1 cellular context compared by ENCODE assay signal in the genomic region with DNA sequence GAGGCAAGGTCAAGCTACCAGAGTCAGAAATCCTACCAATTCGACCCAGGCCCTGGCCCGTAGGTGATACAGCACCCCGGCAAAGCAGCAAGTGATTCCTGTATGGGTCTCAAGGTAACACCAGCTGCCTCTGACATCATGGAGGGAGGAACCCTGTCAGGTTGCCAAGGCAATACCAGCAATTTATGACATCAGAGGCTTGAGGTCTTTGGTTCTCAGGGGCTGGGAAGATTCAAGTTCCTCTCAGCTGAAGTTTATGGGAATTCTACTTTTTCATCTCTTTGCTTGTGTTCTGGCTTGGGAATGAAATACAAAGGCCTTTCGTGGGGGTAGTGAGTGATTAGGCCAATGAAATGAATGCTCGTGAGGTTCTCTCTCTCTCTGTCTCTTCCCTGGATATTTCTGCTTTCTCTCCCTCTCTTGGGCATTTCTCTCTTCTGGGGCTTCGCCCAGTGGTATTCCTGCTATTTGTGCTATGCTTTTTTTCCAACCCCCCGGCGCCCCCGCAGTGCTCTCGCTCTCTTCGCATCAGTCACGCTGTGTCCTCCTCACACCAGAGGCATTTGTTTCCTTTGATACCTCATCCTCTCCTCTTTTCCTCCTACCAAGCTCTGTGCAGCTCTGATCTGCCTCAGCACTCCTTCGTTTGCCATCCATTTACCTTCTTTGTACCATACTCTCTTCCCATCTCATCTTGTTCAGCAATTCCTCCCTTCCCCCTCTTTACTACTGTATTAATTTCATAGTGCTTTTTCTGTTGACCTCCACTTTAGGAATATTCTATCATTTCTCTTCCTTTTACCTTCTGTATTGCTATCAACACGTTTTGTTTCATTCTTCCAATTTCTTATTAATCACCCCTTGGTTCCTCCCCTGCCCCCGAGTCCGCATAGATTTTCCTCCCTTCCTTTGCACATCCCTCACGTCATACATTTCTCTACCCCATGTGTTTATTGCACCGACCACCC.
TF ChIP-seq lines count a peak whose summit lies in the region.

No MANE protein-coding gene starts in this region.

TF ChIP-seq in HepG2, 621 proteins besides CTCF, POLR2A, EP300 and RAD21:
- no peak for TF ChIP-seq NFE2 (CRISPR knock-in tag; IDR thresholded peaks at IDR 0.05)
- TF ChIP-seq, protein P1, sequence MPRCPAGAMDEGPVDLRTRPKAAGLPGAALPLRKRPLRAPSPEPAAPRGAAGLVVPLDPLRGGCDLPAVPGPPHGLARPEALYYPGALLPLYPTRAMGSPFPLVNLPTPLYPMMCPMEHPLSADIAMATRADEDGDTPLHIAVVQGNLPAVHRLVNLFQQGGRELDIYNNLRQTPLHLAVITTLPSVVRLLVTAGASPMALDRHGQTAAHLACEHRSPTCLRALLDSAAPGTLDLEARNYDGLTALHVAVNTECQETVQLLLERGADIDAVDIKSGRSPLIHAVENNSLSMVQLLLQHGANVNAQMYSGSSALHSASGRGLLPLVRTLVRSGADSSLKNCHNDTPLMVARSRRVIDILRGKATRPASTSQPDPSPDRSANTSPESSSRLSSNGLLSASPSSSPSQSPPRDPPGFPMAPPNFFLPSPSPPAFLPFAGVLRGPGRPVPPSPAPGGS (CRISPR knock-in tag; IDR thresholded peaks at IDR 0.05), result no peak
- TF ChIP-seq, protein P2, sequence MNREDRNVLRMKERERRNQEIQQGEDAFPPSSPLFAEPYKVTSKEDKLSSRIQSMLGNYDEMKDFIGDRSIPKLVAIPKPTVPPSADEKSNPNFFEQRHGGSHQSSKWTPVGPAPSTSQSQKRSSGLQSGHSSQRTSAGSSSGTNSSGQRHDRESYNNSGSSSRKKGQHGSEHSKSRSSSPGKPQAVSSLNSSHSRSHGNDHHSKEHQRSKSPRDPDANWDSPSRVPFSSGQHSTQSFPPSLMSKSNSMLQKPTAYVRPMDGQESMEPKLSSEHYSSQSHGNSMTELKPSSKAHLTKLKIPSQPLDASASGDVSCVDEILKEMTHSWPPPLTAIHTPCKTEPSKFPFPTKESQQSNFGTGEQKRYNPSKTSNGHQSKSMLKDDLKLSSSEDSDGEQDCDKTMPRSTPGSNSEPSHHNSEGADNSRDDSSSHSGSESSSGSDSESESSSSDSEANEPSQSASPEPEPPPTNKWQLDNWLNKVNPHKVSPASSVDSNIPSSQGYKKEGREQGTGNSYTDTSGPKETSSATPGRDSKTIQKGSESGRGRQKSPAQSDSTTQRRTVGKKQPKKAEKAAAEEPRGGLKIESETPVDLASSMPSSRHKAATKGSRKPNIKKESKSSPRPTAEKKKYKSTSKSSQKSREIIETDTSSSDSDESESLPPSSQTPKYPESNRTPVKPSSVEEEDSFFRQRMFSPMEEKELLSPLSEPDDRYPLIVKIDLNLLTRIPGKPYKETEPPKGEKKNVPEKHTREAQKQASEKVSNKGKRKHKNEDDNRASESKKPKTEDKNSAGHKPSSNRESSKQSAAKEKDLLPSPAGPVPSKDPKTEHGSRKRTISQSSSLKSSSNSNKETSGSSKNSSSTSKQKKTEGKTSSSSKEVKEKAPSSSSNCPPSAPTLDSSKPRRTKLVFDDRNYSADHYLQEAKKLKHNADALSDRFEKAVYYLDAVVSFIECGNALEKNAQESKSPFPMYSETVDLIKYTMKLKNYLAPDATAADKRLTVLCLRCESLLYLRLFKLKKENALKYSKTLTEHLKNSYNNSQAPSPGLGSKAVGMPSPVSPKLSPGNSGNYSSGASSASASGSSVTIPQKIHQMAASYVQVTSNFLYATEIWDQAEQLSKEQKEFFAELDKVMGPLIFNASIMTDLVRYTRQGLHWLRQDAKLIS (CRISPR knock-in tag; IDR thresholded peaks at IDR 0.05), result no peak
- TF ChIP-seq ZBTB21 (CRISPR knock-in tag; IDR thresholded peaks at IDR 0.05), result peak; percentile 92
- TF ChIP-seq NBN (conservative IDR thresholded peaks at IDR 0.05), result 0 out of 2 replicates have a peak, but pooled peaks have one; percentile 85
- TF ChIP-seq HIVEP1 (CRISPR knock-in tag; IDR thresholded peaks at IDR 0.05), result 0 out of 2 replicates have a peak, but pooled peaks have one; percentile 3
- TF ChIP-seq, protein P3, sequence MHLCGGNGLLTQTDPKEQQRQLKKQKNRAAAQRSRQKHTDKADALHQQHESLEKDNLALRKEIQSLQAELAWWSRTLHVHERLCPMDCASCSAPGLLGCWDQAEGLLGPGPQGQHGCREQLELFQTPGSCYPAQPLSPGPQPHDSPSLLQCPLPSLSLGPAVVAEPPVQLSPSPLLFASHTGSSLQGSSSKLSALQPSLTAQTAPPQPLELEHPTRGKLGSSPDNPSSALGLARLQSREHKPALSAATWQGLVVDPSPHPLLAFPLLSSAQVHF (CRISPR knock-in tag; IDR thresholded peaks at IDR 0.05), result peak; percentile 36; the same call in 1 of the 2 replicates
- TF ChIP-seq ZNF282 (IDR thresholded peaks at IDR 0.05; ENCODE audit: partially characterized antibody), result peak; percentile 57
- TF ChIP-seq ZNF558 (CRISPR knock-in tag; IDR thresholded peaks at IDR 0.05; ENCODE audit: borderline replicate concordance), result no peak
- TF ChIP-seq CREB1 (IDR thresholded peaks at IDR 0.05), result peak; percentile 76
- TF ChIP-seq CREB1 (CRISPR knock-in tag; IDR thresholded peaks at IDR 0.05), result no peak
- TF ChIP-seq, protein P4, sequence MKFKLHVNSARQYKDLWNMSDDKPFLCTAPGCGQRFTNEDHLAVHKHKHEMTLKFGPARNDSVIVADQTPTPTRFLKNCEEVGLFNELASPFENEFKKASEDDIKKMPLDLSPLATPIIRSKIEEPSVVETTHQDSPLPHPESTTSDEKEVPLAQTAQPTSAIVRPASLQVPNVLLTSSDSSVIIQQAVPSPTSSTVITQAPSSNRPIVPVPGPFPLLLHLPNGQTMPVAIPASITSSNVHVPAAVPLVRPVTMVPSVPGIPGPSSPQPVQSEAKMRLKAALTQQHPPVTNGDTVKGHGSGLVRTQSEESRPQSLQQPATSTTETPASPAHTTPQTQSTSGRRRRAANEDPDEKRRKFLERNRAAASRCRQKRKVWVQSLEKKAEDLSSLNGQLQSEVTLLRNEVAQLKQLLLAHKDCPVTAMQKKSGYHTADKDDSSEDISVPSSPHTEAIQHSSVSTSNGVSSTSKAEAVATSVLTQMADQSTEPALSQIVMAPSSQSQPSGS (CRISPR knock-in tag; IDR thresholded peaks at IDR 0.05), result no peak
- TF ChIP-seq ZNF496 (CRISPR knock-in tag; IDR thresholded peaks at IDR 0.05; ENCODE audit: insufficient replicate concordance), result no peak
- no peak for TF ChIP-seq ZNF883 (CRISPR knock-in tag; IDR thresholded peaks at IDR 0.05; ENCODE audit: not compliant biosample characterization)
- TF ChIP-seq, protein P5, sequence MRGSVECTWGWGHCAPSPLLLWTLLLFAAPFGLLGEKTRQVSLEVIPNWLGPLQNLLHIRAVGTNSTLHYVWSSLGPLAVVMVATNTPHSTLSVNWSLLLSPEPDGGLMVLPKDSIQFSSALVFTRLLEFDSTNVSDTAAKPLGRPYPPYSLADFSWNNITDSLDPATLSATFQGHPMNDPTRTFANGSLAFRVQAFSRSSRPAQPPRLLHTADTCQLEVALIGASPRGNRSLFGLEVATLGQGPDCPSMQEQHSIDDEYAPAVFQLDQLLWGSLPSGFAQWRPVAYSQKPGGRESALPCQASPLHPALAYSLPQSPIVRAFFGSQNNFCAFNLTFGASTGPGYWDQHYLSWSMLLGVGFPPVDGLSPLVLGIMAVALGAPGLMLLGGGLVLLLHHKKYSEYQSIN (CRISPR knock-in tag; IDR thresholded peaks at IDR 0.05; ENCODE audit: borderline replicate concordance), result no peak
- no peak for TF ChIP-seq THAP11 (CRISPR knock-in tag; IDR thresholded peaks at IDR 0.05)
- TF ChIP-seq ATF7 (IDR thresholded peaks at IDR 0.05), result peak; percentile 25
- TF ChIP-seq ATF7 (CRISPR knock-in tag; IDR thresholded peaks at IDR 0.05), result no peak
- TF ChIP-seq ZFAT (CRISPR knock-in tag; conservative IDR thresholded peaks at IDR 0.05), result no peak
- peak; percentile 51; the same call in 1 of the 2 replicates for TF ChIP-seq RFX3 (CRISPR knock-in tag; IDR thresholded peaks at IDR 0.05)
- peak; percentile 19; the same call in 1 of the 2 replicates for TF ChIP-seq IKZF1 (IDR thresholded peaks at IDR 0.05)
- TF ChIP-seq HOXA3 (CRISPR knock-in tag; IDR thresholded peaks at IDR 0.05), result peak; percentile 31; the same call in 1 of the 2 replicates
- TF ChIP-seq, protein P6, sequence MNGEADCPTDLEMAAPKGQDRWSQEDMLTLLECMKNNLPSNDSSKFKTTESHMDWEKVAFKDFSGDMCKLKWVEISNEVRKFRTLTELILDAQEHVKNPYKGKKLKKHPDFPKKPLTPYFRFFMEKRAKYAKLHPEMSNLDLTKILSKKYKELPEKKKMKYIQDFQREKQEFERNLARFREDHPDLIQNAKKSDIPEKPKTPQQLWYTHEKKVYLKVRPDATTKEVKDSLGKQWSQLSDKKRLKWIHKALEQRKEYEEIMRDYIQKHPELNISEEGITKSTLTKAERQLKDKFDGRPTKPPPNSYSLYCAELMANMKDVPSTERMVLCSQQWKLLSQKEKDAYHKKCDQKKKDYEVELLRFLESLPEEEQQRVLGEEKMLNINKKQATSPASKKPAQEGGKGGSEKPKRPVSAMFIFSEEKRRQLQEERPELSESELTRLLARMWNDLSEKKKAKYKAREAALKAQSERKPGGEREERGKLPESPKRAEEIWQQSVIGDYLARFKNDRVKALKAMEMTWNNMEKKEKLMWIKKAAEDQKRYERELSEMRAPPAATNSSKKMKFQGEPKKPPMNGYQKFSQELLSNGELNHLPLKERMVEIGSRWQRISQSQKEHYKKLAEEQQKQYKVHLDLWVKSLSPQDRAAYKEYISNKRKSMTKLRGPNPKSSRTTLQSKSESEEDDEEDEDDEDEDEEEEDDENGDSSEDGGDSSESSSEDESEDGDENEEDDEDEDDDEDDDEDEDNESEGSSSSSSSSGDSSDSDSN (CRISPR knock-in tag; IDR thresholded peaks at IDR 0.05), result peak; percentile 15; the same call in 1 of the 2 replicates
- TF ChIP-seq XRCC5 (optimal IDR thresholded peaks at IDR 0.05; ENCODE audit: low read length), result peak; percentile 17
- TF ChIP-seq ZNF780A (CRISPR knock-in tag; IDR thresholded peaks at IDR 0.05), result no peak
- TF ChIP-seq NPAS2 (CRISPR knock-in tag; IDR thresholded peaks at IDR 0.05; ENCODE audit: borderline replicate concordance), result no peak
